Comparison of ENCODE assay signal across 11 cellular contexts in the genomic region with DNA sequence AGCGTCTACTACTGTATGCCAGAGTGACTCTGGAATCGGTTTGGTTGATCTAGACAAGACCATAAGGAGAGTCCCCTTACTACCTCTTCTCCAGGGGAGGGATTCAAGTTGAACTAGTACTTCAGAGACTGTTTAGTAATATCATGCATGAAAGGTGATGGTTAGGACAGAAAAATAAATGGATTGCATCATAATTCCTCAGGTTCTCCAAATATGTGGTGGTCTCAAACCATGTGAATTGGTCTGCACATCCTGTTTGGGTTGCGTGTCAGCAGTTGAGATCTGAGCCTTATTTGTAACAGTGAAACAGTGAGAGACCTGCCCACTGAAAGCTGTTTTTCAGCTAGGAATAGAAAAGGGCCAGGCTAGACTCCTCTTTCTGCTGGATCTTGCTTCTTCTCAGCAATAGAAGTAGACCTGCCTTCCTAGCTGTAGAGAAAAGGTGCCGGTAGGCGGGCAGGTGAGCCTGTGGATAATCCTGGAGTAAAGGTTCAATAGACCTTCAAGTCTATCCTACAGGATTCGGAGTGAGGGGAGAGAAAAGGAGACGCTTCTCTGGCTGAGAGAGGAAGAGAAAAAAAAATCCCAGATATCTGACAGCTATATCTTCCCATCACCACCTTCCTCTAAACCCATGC.
A peak's percentile ranks its signal among the peaks of the same experiment; 100 is the strongest.
DNase-seq lines count a peak whose midpoint lies in the region; TF ChIP-seq lines count a peak whose summit lies in the region.
"Had no signal": no experiment of that assay in that cellular context is flagged by ENCODE, and none has a peak within 500 bp of the region (broad histone marks: within the 10 kb centered on the region; RNA-seq: fewer than 3 reads in every experiment).

No MANE protein-coding gene starts in this region.

- H3K9ac ChIP-seq in KMS-11, result no peak overlapping the region

- H3K79me2 ChIP-seq in KMS-11 (ENCODE audit: insufficient read depth, low read depth), result no peaks in the 10 kb centered on the region

- H3K27ac ChIP-seq in KMS-11, result no peak overlapping the region
- H3K27ac ChIP-seq in coronary artery, result no peak overlapping the region
- H3K27ac ChIP-seq: 22Rv1 had no signal

- H3K27ac Mint-ChIP-seq in osteocyte (ENCODE audit: unreplicated experiment), result no peak overlapping the region

- peak overlapping the region; percentile 73 for H3K4me3 Mint-ChIP-seq in osteocyte (ENCODE audit: unreplicated experiment)

- H3K4me1 ChIP-seq in KMS-11 (ENCODE audit: low read depth, poor library complexity, severe bottlenecking), result peaks cover 4% of the 10 kb centered on the region

- DNase-seq in DMS53 (lab: John Stamatoyannopoulos, UW), result peak; percentile 30
- DNase-seq in DMS53 treated with DMSO at 0.1 percent for 48 hours (lab: John Stamatoyannopoulos, UW; ENCODE audit: unreplicated experiment), result no peak
- no peak for DNase-seq in coronary artery (ENCODE audit: low spot score)
- DNase-seq in osteocyte (ENCODE audit: extremely low spot score, unreplicated experiment), result no peak
- DNase-seq in activated effector memory CD4-positive, alpha-beta T cell treated with anti-CD3 and anti-CD28 coated beads, Interleukin-2, amount 50 U/mL, for 16 hours, result no peak
- DNase-seq in midbrain (lab: John Stamatoyannopoulos, UW), result no peak
- no peak for DNase-seq in NCI-H2107 treated with DMSO at 0.1 percent for 48 hours (lab: John Stamatoyannopoulos, UW; ENCODE audit: unreplicated experiment)
- DNase-seq: activated T-cell treated with anti-CD3 and anti-CD28 coated beads for 4 hours had no signal

- peaks cover 12% of the 10 kb centered on the region for H3K4me1 Mint-ChIP-seq in osteocyte (ENCODE audit: unreplicated experiment)

- H3K4me3 ChIP-seq in KMS-11 (IDR thresholded peaks at IDR 0.05; ENCODE audit: insufficient read depth, low read depth, low read length) (no peak overlapping the region), coronary artery (peak overlapping the region; percentile 76)

- peak overlapping the region; percentile 98; the same call in 1 of the 2 replicates for H2AFZ ChIP-seq in KMS-11 (ENCODE audit: low read depth)

- H4K20me1 ChIP-seq in KMS-11 (ENCODE audit: insufficient read depth), result no peaks in the 10 kb centered on the region

- H3K27me3 Mint-ChIP-seq in osteocyte (ENCODE audit: unreplicated experiment), result peaks cover 51% of the 10 kb centered on the region

- H3K9me3 Mint-ChIP-seq in osteocyte (ENCODE audit: unreplicated experiment), result no peaks in the 10 kb centered on the region

- no peaks in the 10 kb centered on the region for H3K36me3 Mint-ChIP-seq in osteocyte (ENCODE audit: unreplicated experiment)

- no peaks in the 10 kb centered on the region for H3K36me3 ChIP-seq in KMS-11 (ENCODE audit: insufficient read depth)
- H3K36me3 ChIP-seq: right atrium auricular region had no signal

- TF ChIP-seq CTCF in KMS-11 (conservative IDR thresholded peaks at IDR 0.05; ENCODE audit: low read depth, low read length) (no peak), coronary artery (IDR thresholded peaks at IDR 0.05) (no peak), osteocyte (IDR thresholded peaks at IDR 0.05) (no peak)

- no peaks in the 10 kb centered on the region; the same call in 1 of the 2 replicates for H3K27me3 ChIP-seq in KMS-11 (ENCODE audit: insufficient read depth, low read depth)
- H3K27me3 ChIP-seq: right atrium auricular region had no signal

- peak overlapping the region; percentile 96; the same call in 1 of the 2 replicates for H3K4me2 ChIP-seq in KMS-11
